Comparison of ENCODE assay signal across 10 cellular contexts in the genomic region with DNA sequence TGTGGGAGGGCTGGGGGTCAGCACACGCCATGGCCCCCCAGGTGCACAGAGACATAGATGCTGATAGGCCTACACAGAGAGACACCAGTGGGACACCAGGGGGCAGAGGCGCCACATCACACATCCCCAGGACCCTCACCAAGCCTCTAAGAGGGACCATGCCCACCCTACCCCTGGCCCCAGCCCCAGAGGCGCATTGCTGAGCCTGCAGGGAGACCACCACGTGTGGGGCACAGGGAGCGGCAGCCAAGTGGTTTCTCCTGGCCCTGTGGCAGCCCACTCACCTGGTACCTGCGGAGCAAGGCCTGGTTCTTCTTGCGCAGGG. TPM values are rescaled to one million over a fixed set of nuclear protein-coding genes. Genes with fewer than 3 reads are reported as not detected.
A peak's percentile ranks its signal among the peaks of the same experiment; 100 is the strongest.
DNase-seq lines count a peak whose midpoint lies in the region; ATAC-seq, FAIRE-seq and TF ChIP-seq lines count a peak whose summit lies in the region.
"Had no signal": no experiment of that assay in that cellular context is flagged by ENCODE, and none has a peak within 500 bp of the region (broad histone marks: within the 10 kb centered on the region; RNA-seq: fewer than 3 reads in every experiment).

No MANE protein-coding gene starts in this region.

- no peak for TF ChIP-seq POLR2A in HepG2 (IDR thresholded peaks at IDR 0.05; ENCODE audit: insufficient read depth in 1 of 2, low read depth in 2 of 2, low read length in 2 of 2)
- TF ChIP-seq POLR2A in thyroid gland (IDR thresholded peaks at IDR 0.05) = no peak

- H3K36me3 ChIP-seq in HepG2 (replicated peaks in 1 of 2; ENCODE audit: control insufficient read depth in 1 of 2, insufficient read depth in 2 of 2, low read length in 2 of 2) (no peaks in the 10 kb centered on the region; a peak in 1 of 5 replicates), thyroid gland (peaks cover 19% of the 10 kb centered on the region in 2 donors)

- CTCF ChIA-PET in HepG2 (lab: Yijun Ruan, JAX; ENCODE audit: low intra/inter-chr PET ratio, low total read pairs) = interaction anchor here (1.3 to 2.3 kb wide), 3 partner anchors 17 to 82 kb away, joined by 5 to 19 read pairs (median 6); partner anchors contain the start of gene INAFM2

- TF ChIP-seq CTCF in LNCAP (IDR thresholded peaks at IDR 0.05) = peak; percentile 10; the same call in 1 of the 2 replicates
- TF ChIP-seq CTCF in cardiac fibroblast (IDR thresholded peaks at IDR 0.05; ENCODE audit: low read depth, low read length) = peak; percentile 24
- TF ChIP-seq CTCF in HepG2 (CRISPR knock-in tag; IDR thresholded peaks at IDR 0.05) = peak; percentile 72
- peak in 4 of 6 experiments; percentile 9 to 20 (median 12) for TF ChIP-seq CTCF in thyroid gland (IDR thresholded peaks at IDR 0.05)

- H3K4me2 ChIP-seq in HepG2 (ENCODE audit: low read depth, low read length) = peak overlapping the region; percentile 86

- no peaks in the 10 kb centered on the region for H3K79me2 ChIP-seq in HepG2 (ENCODE audit: insufficient read depth, low read length)

- H4K20me1 ChIP-seq in HepG2 (ENCODE audit: insufficient read depth, low read length) = peaks cover 4% of the 10 kb centered on the region; the same call in 1 of the 2 replicates

- no peak for TF ChIP-seq EP300 in HepG2 (IDR thresholded peaks at IDR 0.05; ENCODE audit: low read depth in 2 of 2, low read length in 2 of 2)
- TF ChIP-seq EP300 in HepG2 (CRISPR knock-in tag; IDR thresholded peaks at IDR 0.05; ENCODE audit: borderline replicate concordance) = no peak

- no peak for FAIRE-seq in HepG2 (lab: Jason Lieb, UNC)

- POLR2A ChIA-PET in HepG2 (lab: Yijun Ruan, JAX) = interaction anchor here (0.7 to 4.4 kb wide), 9 partner anchors 8 to 101 kb away, joined by 3 to 24 read pairs (median 5); partner anchors contain the start of genes BAHD1, INAFM2 and IVD

- peak; percentile 37; the same call in 1 of the 2 replicates for TF ChIP-seq RAD21 in HepG2 (CRISPR knock-in tag; IDR thresholded peaks at IDR 0.05)

- H3K9me3 ChIP-seq in HepG2 (ENCODE audit: low read length) (no peaks in the 10 kb centered on the region), thyroid gland (no peaks in the 10 kb centered on the region)

- no CpG with 5 or more reads among the region's 7 CpGs for WGBS in HepG2 (ENCODE audit: low lambda C conversion rate)
- 67 to 69% methylated on average over 5 of the region's 7 CpGs for WGBS in thyroid gland, 2 donors

- in situ Hi-C loops in HepG2 (cut with HindIII; ENCODE audit: extremely low pct_ligation_motif_present, low pct_unique_long_range_greater_than_20kb) = no loop called here

- ATAC-seq in HepG2 = peak; percentile 16
- no peak for ATAC-seq in HG02763 (IDR thresholded peaks at IDR 0.05; ENCODE audit: unreplicated experiment)

- peak overlapping the region; percentile 42 to 65 for H3K4me3 ChIP-seq in cardiac fibroblast (replicated peaks in 1 of 2; ENCODE audit: low read depth in 2 of 2, low read length in 2 of 2)
- peak overlapping the region; percentile 61 to 79 (median 68) for H3K4me3 ChIP-seq in HepG2 (replicated peaks in 1 of 3; ENCODE audit: insufficient read depth in 1 of 3, low read depth in 2 of 3, low read length in 3 of 3)
- H3K4me3 ChIP-seq in thyroid gland (replicated peaks in 1 of 3) = peak overlapping the region; percentile 2 to 52 (median 48)

- H3K9ac ChIP-seq in HepG2 (ENCODE audit: insufficient read depth, low read depth, low read length) = peak overlapping the region; percentile 76

- no peaks in the 10 kb centered on the region for H3K27me3 ChIP-seq in HepG2 (ENCODE audit: control insufficient read depth in 1 of 2, insufficient read depth in 2 of 2, low read length in 2 of 2)
- no peaks in the 10 kb centered on the region for H3K27me3 ChIP-seq in thyroid gland

- H2AFZ ChIP-seq in HepG2 (ENCODE audit: low read length) = no peak overlapping the region

- intact Hi-C loops in HepG2 (cut with micrococcal nuclease; ENCODE audit: unreplicated experiment) = no loop called here
- intact Hi-C loops in thyroid gland (cut with DNase I) = no loop called here

- H3K27ac ChIP-seq in HepG2 (ENCODE audit: extremely low read length, insufficient read depth, low read length) = no peak overlapping the region
- H3K27ac ChIP-seq in thyroid gland = peak overlapping the region; percentile 97 to 99 (median 99)

- H3K4me1 ChIP-seq in HepG2 (ENCODE audit: insufficient read depth, low read length) (peaks cover 52% of the 10 kb centered on the region), thyroid gland (peaks cover 75 to 98% of the 10 kb centered on the region in 2 donors)

- no TSS peak for BruUV-seq in HepG2 (replicated peaks; lab: Mats Ljungman, UMichigan)

- DNase-seq in cardiac fibroblast (ENCODE audit: low read depth in 2 of 2) (no peak), HepG2 (ENCODE audit: low spot score) (no peak), thyroid gland (no peak), globus pallidus (ENCODE audit: low spot score) (no peak)
- no peak for DNase-seq in stimulated activated CD8-positive, alpha-beta memory T cell treated with anti-CD3 and anti-CD28 coated beads, Interleukin-4, amount 100 ng/mL, for 48 hours
- no peak for DNase-seq in stimulated activated CD4-positive, alpha-beta T cell treated with anti-CD3 and anti-CD28 coated beads, Interleukin-4, amount 100 ng/mL, for 4 hours
- DNase-seq: NCI-H2107 had no signal

RNA-seq across cellular contexts. Expression of gene CCDC9B, which starts 1.2 kb away (rescaled TPM):
- 1.0 and 1.6 TPM in 2 replicates for total RNA-seq in HepG2 (2016; rRNA removed; fragmentation: Illumina TruSeq; extraction: Trizol)
- 0.20 and 0.71 TPM in 2 replicates for total RNA-seq in HepG2 (2016; cell fraction: cytosol; rRNA removed; fragmentation: Illumina TruSeq; extraction: Trizol; ENCODE audit: low read depth)
- 0.89 and 1.7 TPM in 2 replicates for total RNA-seq in HepG2 (2016; cell fraction: insoluble cytoplasmic fraction; rRNA removed; fragmentation: Illumina TruSeq; extraction: Trizol)
- 0.74 and 0.79 TPM in 2 replicates for total RNA-seq in HepG2 (2016; cell fraction: membrane; rRNA removed; fragmentation: Illumina TruSeq; extraction: Trizol)
- 5.4 and 6.0 TPM in 2 replicates for total RNA-seq in HepG2 (2016; cell fraction: nucleus; rRNA removed; fragmentation: Illumina TruSeq; extraction: Trizol)
- 0.98 and 1.3 TPM in 2 replicates for polyA plus RNA-seq in HepG2 (2011; rRNA removed)
- 0.34 and 0.46 TPM in 2 replicates for polyA plus RNA-seq in HepG2 (2011; cell fraction: cytosol; rRNA removed)
- polyA plus RNA-seq in HepG2 (2011; cell fraction: nucleus; rRNA removed) = 16.0 and 21.0 TPM in 2 replicates
- 1.9 and 2.3 TPM in 2 replicates for polyA plus RNA-seq in HepG2 (2012)
- polyA plus RNA-seq in HepG2 (2016; cell fraction: cytosol; fragmentation: Illumina TruSeq; extraction: Trizol; ENCODE audit: low read depth) = 0.20 and 0.31 TPM in 2 replicates
- polyA plus RNA-seq in HepG2 (2016; cell fraction: insoluble cytoplasmic fraction; fragmentation: Illumina TruSeq; extraction: Trizol; ENCODE audit: low read depth) = 0.72 and 1.5 TPM in 2 replicates
- polyA plus RNA-seq in HepG2 (2016; cell fraction: membrane; fragmentation: Illumina TruSeq; extraction: Trizol; ENCODE audit: low read depth) = 0.16 and 0.26 TPM in 2 replicates
- polyA plus RNA-seq in HepG2 (2016; cell fraction: nucleus; fragmentation: Illumina TruSeq; extraction: Trizol; ENCODE audit: insufficient read depth, low read depth) = 10.8 and 14.7 TPM in 2 replicates
- polyA minus RNA-seq in HepG2 (2011; rRNA and poly(A)+ RNA removed; ENCODE audit: low replicate concordance) = 3.8 and 11.1 TPM in 2 replicates
- polyA minus RNA-seq in HepG2 (2011; cell fraction: cytosol; rRNA and poly(A)+ RNA removed) = 0.69 and 2.3 TPM in 2 replicates
- 16.1 and 20.5 TPM in 2 replicates for polyA minus RNA-seq in HepG2 (2011; cell fraction: nucleus; rRNA and poly(A)+ RNA removed)
- total RNA-seq in thyroid gland = 100 to 1,000 TPM in 2 of 4 donors, 10 to 100 TPM in 2; 54.2 to 126 (median 97.5) TPM

RNA-seq across cellular contexts. Expression of gene PHGR1, which starts 11.2 kb away (rescaled TPM):
- total RNA-seq in HepG2 (2016; rRNA removed; fragmentation: Illumina TruSeq; extraction: Trizol) = not detected in 2 replicates
- total RNA-seq in HepG2 (2016; cell fraction: cytosol; rRNA removed; fragmentation: Illumina TruSeq; extraction: Trizol; ENCODE audit: low read depth) = not detected in 2 replicates
- total RNA-seq in HepG2 (2016; cell fraction: insoluble cytoplasmic fraction; rRNA removed; fragmentation: Illumina TruSeq; extraction: Trizol) = not detected in 2 replicates
- not detected in 2 replicates for total RNA-seq in HepG2 (2016; cell fraction: membrane; rRNA removed; fragmentation: Illumina TruSeq; extraction: Trizol)
- not detected in 2 replicates for total RNA-seq in HepG2 (2016; cell fraction: nucleus; rRNA removed; fragmentation: Illumina TruSeq; extraction: Trizol)
- polyA plus RNA-seq in HepG2 (2011; rRNA removed) = not detected in 2 replicates
- not detected in 2 replicates for polyA plus RNA-seq in HepG2 (2011; cell fraction: cytosol; rRNA removed)
- not detected in 2 replicates for polyA plus RNA-seq in HepG2 (2011; cell fraction: nucleus; rRNA removed)
- not detected in 2 replicates for polyA plus RNA-seq in HepG2 (2012)
- not detected in 2 replicates for polyA plus RNA-seq in HepG2 (2016; cell fraction: cytosol; fragmentation: Illumina TruSeq; extraction: Trizol; ENCODE audit: low read depth)
- not detected in 2 replicates for polyA plus RNA-seq in HepG2 (2016; cell fraction: insoluble cytoplasmic fraction; fragmentation: Illumina TruSeq; extraction: Trizol; ENCODE audit: low read depth)
- polyA plus RNA-seq in HepG2 (2016; cell fraction: membrane; fragmentation: Illumina TruSeq; extraction: Trizol; ENCODE audit: low read depth) = not detected in 2 replicates
- not detected in 2 replicates for polyA plus RNA-seq in HepG2 (2016; cell fraction: nucleus; fragmentation: Illumina TruSeq; extraction: Trizol; ENCODE audit: insufficient read depth, low read depth)
- polyA minus RNA-seq in HepG2 (2011; rRNA and poly(A)+ RNA removed; ENCODE audit: low replicate concordance) = not detected in 2 replicates
- polyA minus RNA-seq in HepG2 (2011; cell fraction: cytosol; rRNA and poly(A)+ RNA removed) = not detected in 2 replicates
- not detected in 2 replicates for polyA minus RNA-seq in HepG2 (2011; cell fraction: nucleus; rRNA and poly(A)+ RNA removed)
- total RNA-seq in thyroid gland = not detected
- total RNA-seq: renal cortical epithelial cell had no signal

RNA-seq across cellular contexts. Expression of gene INAFM2, which starts 16.1 kb away (rescaled TPM):
- total RNA-seq in HepG2 (2016; rRNA removed; fragmentation: Illumina TruSeq; extraction: Trizol) (6.5 and 8.1 TPM in 2 replicates), thyroid gland (10 to 100 TPM; 47.5 to 86.9 (median 63.8) TPM)
- total RNA-seq in HepG2 (2016; cell fraction: cytosol; rRNA removed; fragmentation: Illumina TruSeq; extraction: Trizol; ENCODE audit: low read depth) = 2.3 and 2.5 TPM in 2 replicates
- 6.7 and 7.0 TPM in 2 replicates for total RNA-seq in HepG2 (2016; cell fraction: insoluble cytoplasmic fraction; rRNA removed; fragmentation: Illumina TruSeq; extraction: Trizol)
- 8.8 and 9.5 TPM in 2 replicates for total RNA-seq in HepG2 (2016; cell fraction: membrane; rRNA removed; fragmentation: Illumina TruSeq; extraction: Trizol)
- total RNA-seq in HepG2 (2016; cell fraction: nucleus; rRNA removed; fragmentation: Illumina TruSeq; extraction: Trizol) = 5.3 and 7.0 TPM in 2 replicates
- 5.4 and 5.5 TPM in 2 replicates for polyA plus RNA-seq in HepG2 (2011; rRNA removed)
- 2.7 and 3.4 TPM in 2 replicates for polyA plus RNA-seq in HepG2 (2011; cell fraction: cytosol; rRNA removed)
- 2.2 and 2.7 TPM in 2 replicates for polyA plus RNA-seq in HepG2 (2011; cell fraction: nucleus; rRNA removed)
- polyA plus RNA-seq in HepG2 (2012) = 4.1 and 4.6 TPM in 2 replicates
- polyA plus RNA-seq in HepG2 (2016; cell fraction: cytosol; fragmentation: Illumina TruSeq; extraction: Trizol; ENCODE audit: low read depth) = 1.7 and 3.1 TPM in 2 replicates
- polyA plus RNA-seq in HepG2 (2016; cell fraction: insoluble cytoplasmic fraction; fragmentation: Illumina TruSeq; extraction: Trizol; ENCODE audit: low read depth) = 6.6 and 7.4 TPM in 2 replicates
- polyA plus RNA-seq in HepG2 (2016; cell fraction: membrane; fragmentation: Illumina TruSeq; extraction: Trizol; ENCODE audit: low read depth) = 5.0 and 6.1 TPM in 2 replicates
- 5.7 and 8.4 TPM in 2 replicates for polyA plus RNA-seq in HepG2 (2016; cell fraction: nucleus; fragmentation: Illumina TruSeq; extraction: Trizol; ENCODE audit: insufficient read depth, low read depth)
- polyA minus RNA-seq in HepG2 (2011; rRNA and poly(A)+ RNA removed; ENCODE audit: low replicate concordance) = 3.4 and 5.5 TPM in 2 replicates
- 4.6 and 5.2 TPM in 2 replicates for polyA minus RNA-seq in HepG2 (2011; cell fraction: cytosol; rRNA and poly(A)+ RNA removed)
- polyA minus RNA-seq in HepG2 (2011; cell fraction: nucleus; rRNA and poly(A)+ RNA removed) = 2.2 and 4.2 TPM in 2 replicates

RNA-seq across cellular contexts. Expression of gene DISP2, which starts 18.4 kb away (rescaled TPM):
- total RNA-seq in HepG2 (2016; rRNA removed; fragmentation: Illumina TruSeq; extraction: Trizol) = 0.09 and 0.15 TPM in 2 replicates
- total RNA-seq in HepG2 (2016; cell fraction: cytosol; rRNA removed; fragmentation: Illumina TruSeq; extraction: Trizol; ENCODE audit: low read depth) = 0.20 TPM in 1 of 2 replicates, not detected in the other
- total RNA-seq in HepG2 (2016; cell fraction: insoluble cytoplasmic fraction; rRNA removed; fragmentation: Illumina TruSeq; extraction: Trizol) = 0.01 and 0.15 TPM in 2 replicates
- total RNA-seq in HepG2 (2016; cell fraction: membrane; rRNA removed; fragmentation: Illumina TruSeq; extraction: Trizol) = 0.14 and 0.25 TPM in 2 replicates
- 0.09 and 0.88 TPM in 2 replicates for total RNA-seq in HepG2 (2016; cell fraction: nucleus; rRNA removed; fragmentation: Illumina TruSeq; extraction: Trizol)
- polyA plus RNA-seq in HepG2 (2011; rRNA removed) = 0.07 and 0.32 TPM in 2 replicates
- polyA plus RNA-seq in HepG2 (2011; cell fraction: cytosol; rRNA removed) = 0.03 and 0.05 TPM in 2 replicates
- 0.12 and 0.14 TPM in 2 replicates for polyA plus RNA-seq in HepG2 (2011; cell fraction: nucleus; rRNA removed)
- polyA plus RNA-seq in HepG2 (2012) = 0.03 and 0.12 TPM in 2 replicates
- 0.01 and 0.08 TPM in 2 replicates for polyA plus RNA-seq in HepG2 (2016; cell fraction: cytosol; fragmentation: Illumina TruSeq; extraction: Trizol; ENCODE audit: low read depth)
- 0.03 and 0.20 TPM in 2 replicates for polyA plus RNA-seq in HepG2 (2016; cell fraction: insoluble cytoplasmic fraction; fragmentation: Illumina TruSeq; extraction: Trizol; ENCODE audit: low read depth)
- polyA plus RNA-seq in HepG2 (2016; cell fraction: membrane; fragmentation: Illumina TruSeq; extraction: Trizol; ENCODE audit: low read depth) = 0.26 and 0.30 TPM in 2 replicates
- 1.5 and 2.3 TPM in 2 replicates for polyA plus RNA-seq in HepG2 (2016; cell fraction: nucleus; fragmentation: Illumina TruSeq; extraction: Trizol; ENCODE audit: insufficient read depth, low read depth)
- 0.40 and 1.0 TPM in 2 replicates for polyA minus RNA-seq in HepG2 (2011; rRNA and poly(A)+ RNA removed; ENCODE audit: low replicate concordance)
- polyA minus RNA-seq in HepG2 (2011; cell fraction: cytosol; rRNA and poly(A)+ RNA removed) = 0.09 and 0.59 TPM in 2 replicates
- polyA minus RNA-seq in HepG2 (2011; cell fraction: nucleus; rRNA and poly(A)+ RNA removed) = 0.37 and 0.64 TPM in 2 replicates
- 1 to 10 TPM in 3 of 4 donors, under 1 TPM in 1; 0.81 to 5.9 (median 3.6) TPM for total RNA-seq in thyroid gland

RNA-seq across cellular contexts. Expression of gene PLCB2, which starts 31.8 kb away (rescaled TPM):
- not detected in 2 replicates for total RNA-seq in HepG2 (2016; rRNA removed; fragmentation: Illumina TruSeq; extraction: Trizol)
- not detected in 2 replicates for total RNA-seq in HepG2 (2016; cell fraction: cytosol; rRNA removed; fragmentation: Illumina TruSeq; extraction: Trizol; ENCODE audit: low read depth)
- total RNA-seq in HepG2 (2016; cell fraction: insoluble cytoplasmic fraction; rRNA removed; fragmentation: Illumina TruSeq; extraction: Trizol) = not detected in 2 replicates
- not detected in 2 replicates for total RNA-seq in HepG2 (2016; cell fraction: membrane; rRNA removed; fragmentation: Illumina TruSeq; extraction: Trizol)
- total RNA-seq in HepG2 (2016; cell fraction: nucleus; rRNA removed; fragmentation: Illumina TruSeq; extraction: Trizol) = not detected in 2 replicates
- polyA plus RNA-seq in HepG2 (2011; rRNA removed) = 0.11 TPM in 1 of 2 replicates, not detected in the other
- polyA plus RNA-seq in HepG2 (2011; cell fraction: cytosol; rRNA removed) = 0.05 and 0.06 TPM in 2 replicates
- polyA plus RNA-seq in HepG2 (2011; cell fraction: nucleus; rRNA removed) = 0.39 and 0.71 TPM in 2 replicates
- polyA plus RNA-seq in HepG2 (2012) = not detected in 2 replicates
- polyA plus RNA-seq in HepG2 (2016; cell fraction: cytosol; fragmentation: Illumina TruSeq; extraction: Trizol; ENCODE audit: low read depth) = not detected in 2 replicates
- not detected in 2 replicates for polyA plus RNA-seq in HepG2 (2016; cell fraction: insoluble cytoplasmic fraction; fragmentation: Illumina TruSeq; extraction: Trizol; ENCODE audit: low read depth)
- polyA plus RNA-seq in HepG2 (2016; cell fraction: membrane; fragmentation: Illumina TruSeq; extraction: Trizol; ENCODE audit: low read depth) = not detected in 2 replicates
- polyA plus RNA-seq in HepG2 (2016; cell fraction: nucleus; fragmentation: Illumina TruSeq; extraction: Trizol; ENCODE audit: insufficient read depth, low read depth) = not detected in 2 replicates
- 29.2 TPM in 1 of 2 replicates, not detected in the other for polyA minus RNA-seq in HepG2 (2011; rRNA and poly(A)+ RNA removed; ENCODE audit: low replicate concordance)
- not detected in 2 replicates for polyA minus RNA-seq in HepG2 (2011; cell fraction: cytosol; rRNA and poly(A)+ RNA removed)
- not detected in 2 replicates for polyA minus RNA-seq in HepG2 (2011; cell fraction: nucleus; rRNA and poly(A)+ RNA removed)
- total RNA-seq in thyroid gland = 1 to 10 TPM; 1.7 to 7.2 (median 4.1) TPM
- total RNA-seq: renal cortical epithelial cell had no signal

Comparison
In these comparisons a context has a peak if more than half of its experiments do, and no peak if none do; other contexts are left out.
1. CTCF ChIP-seq: peak in every context shown above with its lines; median percentile 72 in HepG2; 24 in cardiac fibroblast; 12 in thyroid gland; 10 in LNCAP.
2. RNA of gene CCDC9B, which starts 1.2 kb away (total RNA-seq): 54.2 to 126 TPM in thyroid gland; 0.20 to 6.0 TPM in HepG2; every median in the first group is over 4 times any median in the second.
3. Peak in every context shown above with its lines, with median percentiles within 50 percentile points of each other: H3K4me3 ChIP-seq.